Comparison of ENCODE assay signal across 3 cellular contexts in genomic region chr3:23764407-23764806, GRCh38.
TF ChIP-seq lines count a peak whose summit lies in the region.

No MANE protein-coding gene starts in this region.

TF ChIP-seq in SK-N-SH, 30 proteins besides CTCF, POLR2A, EP300 and RAD21 (continued from another document):
- no peak for TF ChIP-seq TCF12 (IDR thresholded peaks at IDR 0.05)
TF ChIP-seq in SK-N-SH: peak in this region for 2.

TF ChIP-seq in SK-N-SH treated with all-trans-retinoic acid at 6 μM for 48 hours, 23 proteins besides CTCF, POLR2A, EP300 and RAD21 (continued from another document):
- TF ChIP-seq TOX (CRISPR knock-in tag; IDR thresholded peaks at IDR 0.05; ENCODE audit: borderline replicate concordance) (no peak), BACH2 (CRISPR knock-in tag; IDR thresholded peaks at IDR 0.05; ENCODE audit: borderline replicate concordance) (no peak), RARB (CRISPR knock-in tag; IDR thresholded peaks at IDR 0.05) (no peak), SNAI2 (CRISPR knock-in tag; IDR thresholded peaks at IDR 0.05) (no peak), OSR1 (CRISPR knock-in tag; IDR thresholded peaks at IDR 0.05) (no peak), CREB5 (CRISPR knock-in tag; IDR thresholded peaks at IDR 0.05; ENCODE audit: low read depth) (no peak), ZNF565 (CRISPR knock-in tag; conservative IDR thresholded peaks at IDR 0.05; ENCODE audit: low read depth) (no peak), ZC3H10 (CRISPR knock-in tag; IDR thresholded peaks at IDR 0.05) (no peak), TCF4 (CRISPR knock-in tag; IDR thresholded peaks at IDR 0.05; ENCODE audit: borderline replicate concordance) (no peak), POU6F1 (CRISPR knock-in tag; IDR thresholded peaks at IDR 0.05; ENCODE audit: borderline replicate concordance, low read depth) (no peak), TSHZ2 (CRISPR knock-in tag; IDR thresholded peaks at IDR 0.05) (no peak), CSRNP3 (CRISPR knock-in tag; IDR thresholded peaks at IDR 0.05) (no peak), ZFP30 (CRISPR knock-in tag; IDR thresholded peaks at IDR 0.05) (no peak), PPARA (CRISPR knock-in tag; IDR thresholded peaks at IDR 0.05; ENCODE audit: borderline replicate concordance) (no peak), ZFP3 (CRISPR knock-in tag; IDR thresholded peaks at IDR 0.05) (no peak)

TF ChIP-seq in GM23338, 12 proteins besides CTCF, POLR2A, EP300 and RAD21 (continued from another document):
- TF ChIP-seq REST (IDR thresholded peaks at IDR 0.05; ENCODE audit: unreplicated experiment) (no peak), EZH2phosphoT487 (IDR thresholded peaks at IDR 0.05; ENCODE audit: unreplicated experiment) (no peak), POLR2AphosphoS5 (IDR thresholded peaks at IDR 0.05; ENCODE audit: low read depth) (no peak), NANOG (IDR thresholded peaks at IDR 0.05; ENCODE audit: borderline replicate concordance) (no peak), ZNF114 (CRISPR knock-in tag; IDR thresholded peaks at IDR 0.05) (no peak), ZNF462 (CRISPR knock-in tag; IDR thresholded peaks at IDR 0.05) (no peak)
